In the genomic region with DNA sequence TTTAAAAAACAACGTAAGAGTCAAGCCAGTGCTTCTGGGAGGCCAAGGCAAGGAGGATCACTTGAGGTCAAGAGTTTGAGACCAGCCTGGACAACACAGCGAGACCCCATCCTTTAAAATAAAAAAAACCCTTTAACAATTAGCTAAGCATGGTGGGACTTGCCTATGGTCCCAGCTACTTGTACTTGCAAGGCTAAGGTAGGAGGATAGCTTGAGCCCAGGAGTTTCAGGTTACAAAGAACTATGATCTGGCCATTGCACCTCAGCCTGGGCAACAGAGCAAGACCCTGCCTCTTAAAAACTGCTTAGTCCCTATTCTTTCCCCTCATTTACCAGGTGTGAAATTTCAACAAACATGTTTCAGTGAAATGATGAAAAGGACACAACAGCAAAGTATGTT, we compare ENCODE assay signal across 17 cellular contexts.
A peak's percentile ranks its signal among the peaks of the same experiment; 100 is the strongest.
DNase-seq lines count a peak whose midpoint lies in the region; ATAC-seq, FAIRE-seq and TF ChIP-seq lines count a peak whose summit lies in the region.
"Had no signal": no experiment of that assay in that cellular context is flagged by ENCODE, and none has a peak within 500 bp of the region (broad histone marks: within the 10 kb centered on the region; RNA-seq: fewer than 3 reads in every experiment).

No MANE protein-coding gene starts in this region.

- no peak for ATAC-seq in HepG2
- no peak for ATAC-seq in right lobe of liver
- ATAC-seq in GM21786 (IDR thresholded peaks at IDR 0.05; ENCODE audit: unreplicated experiment), result no peak

- DNase-seq in HepG2 (ENCODE audit: low spot score), result no peak
- no peak for DNase-seq in right lobe of liver
- no peak for DNase-seq in activated T-helper 1 cell treated with anti-CD3 and anti-CD28 coated beads, Interleukin-12 subunit alpha, Interleukin-12 subunit beta, Interleukin-2, Interleukin-4 antibody, amounts not matched to agents 30 ng/mL and 10 ng/mL and 1 ng/mL, durations not matched to agents 14 hours and 24 hours and 36 hours (ENCODE audit: low spot score)
- DNase-seq in thyroid gland, result no peak
- no peak for DNase-seq in amniotic stem cell (lab: John Stamatoyannopoulos, UW)
- DNase-seq in activated CD8-positive, alpha-beta memory T cell treated with anti-CD3 and anti-CD28 coated beads, Interleukin-2, amount 50 U/mL, for 48 hours, result no peak
- DNase-seq: DMS79, Kasumi-1, NCI-H1930, NCI-H2171, NCI-H446 treated with DMSO at 0.1 percent for 48 hours, NCI-H774, PC-9 had no signal

- no peak overlapping the region for H3K4me2 ChIP-seq in HepG2 (ENCODE audit: low read depth, low read length)
- H3K4me2 ChIP-seq: A549, PC-9 had no signal

- no peaks in the 10 kb centered on the region for H3K9me3 Mint-ChIP-seq in activated T-helper 1 cell treated with anti-CD3 and anti-CD28 coated beads, Interleukin-12 subunit alpha, Interleukin-12 subunit beta, Interleukin-2, Interleukin-4 antibody, amounts not matched to agents 30 ng/mL and 10 ng/mL and 1 ng/mL, durations not matched to agents 14 hours and 24 hours and 36 hours
- H3K9me3 Mint-ChIP-seq: CD14-positive monocyte had no signal

- no peak overlapping the region for H3K4me3 Mint-ChIP-seq in activated T-helper 1 cell treated with anti-CD3 and anti-CD28 coated beads, Interleukin-12 subunit alpha, Interleukin-12 subunit beta, Interleukin-2, Interleukin-4 antibody, amounts not matched to agents 30 ng/mL and 10 ng/mL and 1 ng/mL, durations not matched to agents 14 hours and 24 hours and 36 hours
- H3K4me3 Mint-ChIP-seq: CD14-positive monocyte had no signal

- TF ChIP-seq EP300 in HepG2 (IDR thresholded peaks at IDR 0.05; ENCODE audit: low read depth in 2 of 2, low read length in 2 of 2) (no peak), HepG2 (CRISPR knock-in tag; IDR thresholded peaks at IDR 0.05; ENCODE audit: borderline replicate concordance) (no peak)

- no TSS peak for BruUV-seq in HepG2 (replicated peaks; lab: Mats Ljungman, UMichigan)

- H3K36me3 ChIP-seq in HepG2 (replicated peaks in 1 of 2; ENCODE audit: control insufficient read depth in 1 of 2, insufficient read depth in 2 of 2, low read length in 2 of 2), result peaks cover 10 to 56% of the 10 kb centered on the region in 2 experiments
- peaks cover 0 to 3% (median 0%) of the 10 kb centered on the region in 4 donors for H3K36me3 ChIP-seq in right lobe of liver
- H3K36me3 ChIP-seq in thyroid gland, result no peaks in the 10 kb centered on the region

- H3K9me3 ChIP-seq in HepG2 (ENCODE audit: low read length) (no peaks in the 10 kb centered on the region), right lobe of liver (no peaks in the 10 kb centered on the region), thyroid gland (no peaks in the 10 kb centered on the region)
- H3K9me3 ChIP-seq: A549 had no signal

- H3K27me3 ChIP-seq in HepG2 (ENCODE audit: control insufficient read depth in 1 of 2, insufficient read depth in 2 of 2, low read length in 2 of 2) (no peaks in the 10 kb centered on the region), right lobe of liver (no peaks in the 10 kb centered on the region), thyroid gland (no peaks in the 10 kb centered on the region)

- TF ChIP-seq POLR2A in HepG2 (IDR thresholded peaks at IDR 0.05; ENCODE audit: insufficient read depth in 1 of 2, low read depth in 2 of 2, low read length in 2 of 2) (no peak), right lobe of liver (IDR thresholded peaks at IDR 0.05) (no peak), thyroid gland (IDR thresholded peaks at IDR 0.05) (no peak)

- no peak for TF ChIP-seq RAD21 in HepG2 (CRISPR knock-in tag; IDR thresholded peaks at IDR 0.05)

- in situ Hi-C loops in HepG2 (cut with HindIII; ENCODE audit: extremely low pct_ligation_motif_present, low pct_unique_long_range_greater_than_20kb), result no loop called here

- no peak overlapping the region for H3K27ac ChIP-seq in HepG2 (ENCODE audit: extremely low read length, insufficient read depth, low read length)
- no peak overlapping the region for H3K27ac ChIP-seq in right lobe of liver
- peak overlapping the region in 2 of 3 donors; percentile 28 to 68 for H3K27ac ChIP-seq in thyroid gland
- H3K27ac ChIP-seq: A549, PC-9 had no signal

- no peaks in the 10 kb centered on the region for H3K4me1 ChIP-seq in HepG2 (ENCODE audit: insufficient read depth, low read length)
- no peaks in the 10 kb centered on the region for H3K4me1 ChIP-seq in right lobe of liver
- H3K4me1 ChIP-seq in thyroid gland, result peaks cover 27 to 56% of the 10 kb centered on the region in 2 donors

- no peak overlapping the region for H3K9ac ChIP-seq in HepG2 (ENCODE audit: insufficient read depth, low read depth, low read length)

- WGBS in HepG2 (ENCODE audit: low lambda C conversion rate), result 100% methylated on average over 2 of the region's 2 CpGs
- 86% methylated on average over 2 of the region's 2 CpGs for WGBS in right lobe of liver (ENCODE audit: insufficient coverage, low coverage, low lambda C conversion rate, missing lambda C conversion rate)
- 87 to 91% methylated on average over 2 of the region's 2 CpGs for WGBS in thyroid gland, 2 donors

- CTCF ChIA-PET in HepG2 (lab: Yijun Ruan, JAX; ENCODE audit: low intra/inter-chr PET ratio, low total read pairs), result no interaction called here

- POLR2A ChIA-PET in HepG2 (lab: Yijun Ruan, JAX), result no interaction called here

- H3K27ac Mint-ChIP-seq in activated T-helper 1 cell treated with anti-CD3 and anti-CD28 coated beads, Interleukin-12 subunit alpha, Interleukin-12 subunit beta, Interleukin-2, Interleukin-4 antibody, amounts not matched to agents 30 ng/mL and 10 ng/mL and 1 ng/mL, durations not matched to agents 14 hours and 24 hours and 36 hours, result peak overlapping the region; percentile 82

- intact Hi-C loops in HepG2 (cut with micrococcal nuclease; ENCODE audit: unreplicated experiment) (no loop called here), right lobe of liver (cut with DNase I) (no loop called here), thyroid gland (cut with DNase I) (no loop called here)
- intact Hi-C loops in activated T-helper 1 cell treated with anti-CD3 and anti-CD28 coated beads, Interleukin-12 subunit alpha, Interleukin-12 subunit beta, Interleukin-2, Interleukin-4 antibody, amounts not matched to agents 30 ng/mL and 10 ng/mL and 1 ng/mL, durations not matched to agents 14 hours and 24 hours and 36 hours (cut with micrococcal nuclease), result loop anchor here (2.0 to 5.0 kb wide), 3 partner anchors 34 to 102 kb away; no protein-coding TSS in a partner anchor

- no peaks in the 10 kb centered on the region for H3K27me3 Mint-ChIP-seq in activated T-helper 1 cell treated with anti-CD3 and anti-CD28 coated beads, Interleukin-12 subunit alpha, Interleukin-12 subunit beta, Interleukin-2, Interleukin-4 antibody, amounts not matched to agents 30 ng/mL and 10 ng/mL and 1 ng/mL, durations not matched to agents 14 hours and 24 hours and 36 hours (ENCODE audit: insufficient read depth)

- FAIRE-seq in HepG2 (lab: Jason Lieb, UNC) (no peak), islet of Langerhans (lab: Jason Lieb, UNC) (peak; percentile 33)

- peaks cover 13% of the 10 kb centered on the region for H4K20me1 ChIP-seq in HepG2 (ENCODE audit: insufficient read depth, low read length)

- no peak overlapping the region for H2AFZ ChIP-seq in HepG2 (ENCODE audit: low read length)
- H2AFZ ChIP-seq: PC-9 had no signal

- H3K79me2 ChIP-seq in HepG2 (ENCODE audit: insufficient read depth, low read length), result peaks cover 61% of the 10 kb centered on the region

- H3K4me3 ChIP-seq in HepG2 (replicated peaks in 1 of 3; ENCODE audit: insufficient read depth in 1 of 3, low read depth in 2 of 3, low read length in 3 of 3) (no peak overlapping the region), right lobe of liver (no peak overlapping the region), thyroid gland (replicated peaks in 1 of 3) (no peak overlapping the region)
- H3K4me3 ChIP-seq: A549, PC-9 had no signal

- no peak for TF ChIP-seq CTCF in HepG2 (CRISPR knock-in tag; IDR thresholded peaks at IDR 0.05)
- no peak for TF ChIP-seq CTCF in right lobe of liver (IDR thresholded peaks at IDR 0.05)
- no peak for TF ChIP-seq CTCF in thyroid gland (IDR thresholded peaks at IDR 0.05)

- H3K36me3 Mint-ChIP-seq in activated T-helper 1 cell treated with anti-CD3 and anti-CD28 coated beads, Interleukin-12 subunit alpha, Interleukin-12 subunit beta, Interleukin-2, Interleukin-4 antibody, amounts not matched to agents 30 ng/mL and 10 ng/mL and 1 ng/mL, durations not matched to agents 14 hours and 24 hours and 36 hours (ENCODE audit: low read depth), result peaks cover 21% of the 10 kb centered on the region

- H3K4me1 Mint-ChIP-seq in activated T-helper 1 cell treated with anti-CD3 and anti-CD28 coated beads, Interleukin-12 subunit alpha, Interleukin-12 subunit beta, Interleukin-2, Interleukin-4 antibody, amounts not matched to agents 30 ng/mL and 10 ng/mL and 1 ng/mL, durations not matched to agents 14 hours and 24 hours and 36 hours (ENCODE audit: low read depth), result peaks cover 40% of the 10 kb centered on the region

TF ChIP-seq in HepG2, 621 proteins besides CTCF, POLR2A, EP300 and RAD21:
- TF ChIP-seq KMT2A (CRISPR knock-in tag; IDR thresholded peaks at IDR 0.05) (no peak), ZNF121 (CRISPR knock-in tag; IDR thresholded peaks at IDR 0.05) (peak; percentile 73), RBM22 (optimal IDR thresholded peaks at IDR 0.05; ENCODE audit: low read length) (peak; percentile 16), ZFP37 (CRISPR knock-in tag; IDR thresholded peaks at IDR 0.05; ENCODE audit: borderline replicate concordance) (no peak), THAP11 (CRISPR knock-in tag; IDR thresholded peaks at IDR 0.05) (no peak), GABPB1 (CRISPR knock-in tag; IDR thresholded peaks at IDR 0.05) (no peak), NFYC (CRISPR knock-in tag; IDR thresholded peaks at IDR 0.05) (no peak), MXD4 (CRISPR knock-in tag; IDR thresholded peaks at IDR 0.05) (no peak), ZNF7 (CRISPR knock-in tag; IDR thresholded peaks at IDR 0.05) (no peak), AGO1 (IDR thresholded peaks at IDR 0.05; ENCODE audit: low read depth, low read length, poor library complexity, severe bottlenecking) (no peak), MYNN (CRISPR knock-in tag; IDR thresholded peaks at IDR 0.05; ENCODE audit: low read depth) (no peak), ZNF510 (CRISPR knock-in tag; IDR thresholded peaks at IDR 0.05; ENCODE audit: low read depth) (no peak)
- TF ChIP-seq, protein P1, sequence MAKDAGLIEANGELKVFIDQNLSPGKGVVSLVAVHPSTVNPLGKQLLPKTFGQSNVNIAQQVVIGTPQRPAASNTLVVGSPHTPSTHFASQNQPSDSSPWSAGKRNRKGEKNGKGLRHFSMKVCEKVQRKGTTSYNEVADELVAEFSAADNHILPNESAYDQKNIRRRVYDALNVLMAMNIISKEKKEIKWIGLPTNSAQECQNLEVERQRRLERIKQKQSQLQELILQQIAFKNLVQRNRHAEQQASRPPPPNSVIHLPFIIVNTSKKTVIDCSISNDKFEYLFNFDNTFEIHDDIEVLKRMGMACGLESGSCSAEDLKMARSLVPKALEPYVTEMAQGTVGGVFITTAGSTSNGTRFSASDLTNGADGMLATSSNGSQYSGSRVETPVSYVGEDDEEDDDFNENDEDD (CRISPR knock-in tag; IDR thresholded peaks at IDR 0.05; ENCODE audit: borderline replicate concordance), result no peak

Comparison
In these comparisons a context has a peak if more than half of its experiments do, and no peak if none do; other contexts are left out.
1. H3K27ac ChIP-seq: peak in thyroid gland (2 of 3); none in HepG2 (single experiment) and right lobe of liver (0 of 3).